In the genomic region with DNA sequence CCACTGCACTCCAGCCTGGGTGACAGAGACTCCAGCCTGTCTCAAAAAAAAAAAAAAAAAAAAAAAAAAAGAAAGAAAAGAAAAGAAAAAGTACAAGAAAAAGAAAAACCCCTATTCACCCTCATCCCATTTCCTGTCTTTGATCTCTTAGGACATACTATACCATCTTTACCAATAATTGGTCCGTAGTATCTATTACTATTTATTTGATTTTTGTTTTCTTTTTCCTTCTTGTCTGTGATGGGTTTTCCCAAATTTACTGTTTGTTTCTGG, we compare ENCODE assay signal across 8 cellular contexts. TPM values are rescaled to one million over a fixed set of nuclear protein-coding genes. Genes with fewer than 3 reads are reported as not detected.
DNase-seq lines count a peak whose midpoint lies in the region; ATAC-seq and TF ChIP-seq lines count a peak whose summit lies in the region.

No MANE protein-coding gene starts in this region.

- intact Hi-C loops in transverse colon (cut with DNase I; ENCODE audit: low total_unique reads): no loop called here

- POLR2A ChIA-PET in activated CD4-positive, alpha-beta memory T cell treated with anti-CD3 and anti-CD28 coated beads, Interleukin-2, amount 10 ng/mL, durations not matched to agents 7 days and 5 days (lab: Charles Lee): interaction anchor here (0.9 to 2.4 kb wide), 9 partner anchors 21 to 289 kb away, joined by 3 to 10 read pairs (median 5); no protein-coding TSS in a partner anchor

- TF ChIP-seq POLR2A in transverse colon (IDR thresholded peaks at IDR 0.05): no peak

- H3K27me3 Mint-ChIP-seq in activated naive CD4-positive, alpha-beta T cell treated with anti-CD3 and anti-CD28 coated beads, Interleukin-2, amount 50 U/mL, for 24 hours: no peaks in the 10 kb centered on the region
- peaks cover 31% of the 10 kb centered on the region for H3K27me3 Mint-ChIP-seq in activated CD4-positive, alpha-beta memory T cell treated with anti-CD3 and anti-CD28 coated beads, Interleukin-2, amount 10 ng/mL, durations not matched to agents 7 days and 5 days
- peaks cover 24% of the 10 kb centered on the region in 3 donors for H3K27me3 Mint-ChIP-seq in immature natural killer cell (ENCODE audit: low read depth in 3 of 3)

- WGBS in transverse colon (ENCODE audit: low coverage in 1 of 2), 2 donors: 25 to 26% methylated on average over 1 of the region's 1 CpG

- no peaks in the 10 kb centered on the region for H3K9me3 Mint-ChIP-seq in activated naive CD4-positive, alpha-beta T cell treated with anti-CD3 and anti-CD28 coated beads, Interleukin-2, amount 50 U/mL, for 24 hours
- no peaks in the 10 kb centered on the region for H3K9me3 Mint-ChIP-seq in activated CD4-positive, alpha-beta memory T cell treated with anti-CD3 and anti-CD28 coated beads, Interleukin-2, amount 10 ng/mL, durations not matched to agents 7 days and 5 days
- no peaks in the 10 kb centered on the region for H3K9me3 Mint-ChIP-seq in immature natural killer cell

- no peak for TF ChIP-seq CTCF in transverse colon (IDR thresholded peaks at IDR 0.05)

- H3K36me3 ChIP-seq in transverse colon: no peaks in the 10 kb centered on the region

- ATAC-seq in HG02884 (IDR thresholded peaks at IDR 0.05; ENCODE audit: unreplicated experiment) (no peak), GM19455 (IDR thresholded peaks at IDR 0.05; ENCODE audit: unreplicated experiment) (no peak)

- peak overlapping the region; percentile 85 to 87 (median 87) for H3K27ac ChIP-seq in transverse colon

- in situ Hi-C loops in transverse colon (cut with MboI; ENCODE audit: low pct_ligation_motif_present in 1 of 4, low pct_unique_long_range_greater_than_20kb in 1 of 4, low sequenced_read_pairs in 3 of 4): no loop called here

- H3K9me3 ChIP-seq in transverse colon: no peaks in the 10 kb centered on the region

- H3K4me3 ChIP-seq in transverse colon: peak overlapping the region in 1 of 4 donors; percentile 79

- peaks cover 10% of the 10 kb centered on the region for H3K27me3 ChIP-seq in transverse colon

- H3K4me1 ChIP-seq in transverse colon: peaks cover 6 to 42% (median 26%) of the 10 kb centered on the region in 4 donors

- H3K4me3 Mint-ChIP-seq in activated naive CD4-positive, alpha-beta T cell treated with anti-CD3 and anti-CD28 coated beads, Interleukin-2, amount 50 U/mL, for 24 hours: peak overlapping the region; percentile 99
- H3K4me3 Mint-ChIP-seq in activated CD4-positive, alpha-beta memory T cell treated with anti-CD3 and anti-CD28 coated beads, Interleukin-2, amount 10 ng/mL, durations not matched to agents 7 days and 5 days: peak overlapping the region; percentile 56
- H3K4me3 Mint-ChIP-seq in immature natural killer cell: peak overlapping the region; percentile 96 to 99 (median 98)

- TF ChIP-seq EP300 in transverse colon (IDR thresholded peaks at IDR 0.05; ENCODE audit: low read depth): no peak

- no peak for DNase-seq in activated naive CD4-positive, alpha-beta T cell treated with anti-CD3 and anti-CD28 coated beads, Interleukin-2, amount 50 U/mL, for 16 hours
- DNase-seq in activated CD4-positive, alpha-beta memory T cell treated with anti-CD3 and anti-CD28 coated beads, Interleukin-2, amount 10 ng/mL, durations not matched to agents 7 days and 5 days: no peak
- no peak for DNase-seq in immature natural killer cell
- no peak for DNase-seq in transverse colon
- no peak for DNase-seq in inferior parietal cortex (ENCODE audit: extremely low spot score)

- peaks cover 51% of the 10 kb centered on the region for H3K4me1 Mint-ChIP-seq in activated naive CD4-positive, alpha-beta T cell treated with anti-CD3 and anti-CD28 coated beads, Interleukin-2, amount 50 U/mL, for 24 hours
- H3K4me1 Mint-ChIP-seq in activated CD4-positive, alpha-beta memory T cell treated with anti-CD3 and anti-CD28 coated beads, Interleukin-2, amount 10 ng/mL, durations not matched to agents 7 days and 5 days: peaks cover 49% of the 10 kb centered on the region
- H3K4me1 Mint-ChIP-seq in immature natural killer cell: peaks cover 55 to 60% of the 10 kb centered on the region in 2 donors

- H3K27ac Mint-ChIP-seq in activated naive CD4-positive, alpha-beta T cell treated with anti-CD3 and anti-CD28 coated beads, Interleukin-2, amount 50 U/mL, for 24 hours: peak overlapping the region; percentile 99
- peak overlapping the region; percentile 54 for H3K27ac Mint-ChIP-seq in activated CD4-positive, alpha-beta memory T cell treated with anti-CD3 and anti-CD28 coated beads, Interleukin-2, amount 10 ng/mL, durations not matched to agents 7 days and 5 days
- H3K27ac Mint-ChIP-seq in immature natural killer cell: peak overlapping the region; percentile 91 to 98 (median 96)

- CTCF ChIA-PET in activated CD4-positive, alpha-beta memory T cell treated with anti-CD3 and anti-CD28 coated beads, Interleukin-2, amount 10 ng/mL, durations not matched to agents 7 days and 5 days (lab: Charles Lee): interaction anchor here (0.7 to 1.0 kb wide), 2 partner anchors 18 to 19 kb away, joined by 3 to 5 read pairs; no protein-coding TSS in a partner anchor

- no peaks in the 10 kb centered on the region for H3K36me3 Mint-ChIP-seq in activated naive CD4-positive, alpha-beta T cell treated with anti-CD3 and anti-CD28 coated beads, Interleukin-2, amount 50 U/mL, for 24 hours
- H3K36me3 Mint-ChIP-seq in activated CD4-positive, alpha-beta memory T cell treated with anti-CD3 and anti-CD28 coated beads, Interleukin-2, amount 10 ng/mL, durations not matched to agents 7 days and 5 days (ENCODE audit: low read depth): no peaks in the 10 kb centered on the region
- no peaks in the 10 kb centered on the region for H3K36me3 Mint-ChIP-seq in immature natural killer cell

RNA-seq across cellular contexts. Expression of gene PDIA4, which starts 41.6 kb away (rescaled TPM):
- 100 to 1,000 TPM; 108 TPM for total RNA-seq in activated CD4-positive, alpha-beta memory T cell treated with anti-CD3 and anti-CD28 coated beads, Interleukin-2, amount 10 ng/mL, durations not matched to agents 7 days and 5 days
- polyA plus RNA-seq in immature natural killer cell: 100 to 1,000 TPM in 2 of 3 donors, 10 to 100 TPM in 1; 84.4 to 160 (median 125) TPM
- total RNA-seq in transverse colon: 10 to 100 TPM; 44.5 to 79.5 (median 74.7) TPM
